ENCODE assay signal across 15 cellular contexts in the genomic region with DNA sequence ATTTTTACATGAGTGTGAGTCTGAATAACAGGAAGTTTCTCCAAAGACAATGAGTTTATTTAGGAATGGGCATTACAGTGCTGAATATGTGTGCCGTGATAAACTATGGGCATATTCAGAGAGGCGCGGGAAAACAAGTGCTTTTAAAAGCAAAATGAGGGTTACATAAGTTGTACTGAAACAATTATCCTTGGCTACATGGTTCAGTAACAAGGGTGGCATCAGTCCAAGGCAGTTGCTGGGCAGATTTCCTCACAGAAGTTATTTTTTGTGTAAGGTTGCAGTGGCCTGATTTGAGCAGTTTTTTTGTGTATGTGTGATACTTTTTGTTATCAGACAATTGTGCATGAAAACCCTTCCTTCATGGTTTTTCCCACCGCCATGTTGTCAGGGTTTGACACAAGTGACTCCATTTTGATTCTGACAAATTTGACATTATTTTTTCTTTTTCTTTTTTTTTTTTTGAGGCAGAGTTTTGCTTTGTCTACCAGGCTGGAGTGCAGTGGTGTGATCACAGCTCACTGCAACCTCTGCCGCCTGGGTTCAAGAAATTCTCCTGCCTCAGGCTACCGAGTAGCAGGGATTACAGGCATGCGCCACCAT. TPM values are rescaled to one million over a fixed set of nuclear protein-coding genes. Genes with fewer than 3 reads are reported as not detected.
DNase-seq lines count a peak whose midpoint lies in the region; ATAC-seq and TF ChIP-seq lines count a peak whose summit lies in the region.
"Had no signal": no experiment of that assay in that cellular context is flagged by ENCODE, and none has a peak within 500 bp of the region (broad histone marks: within the 10 kb centered on the region; RNA-seq: fewer than 3 reads in every experiment).

No MANE protein-coding gene starts in this region.

- H3K27me3 ChIP-seq in adrenal gland: no peaks in the 10 kb centered on the region
- H3K27me3 ChIP-seq: sigmoid colon had no signal

- H3K4me1 ChIP-seq in adrenal gland (replicated peaks in 1 of 2): peaks cover 0 to 13% of the 10 kb centered on the region in 2 donors
- H3K4me1 ChIP-seq: sigmoid colon had no signal

- TF ChIP-seq CTCF in adrenal gland (IDR thresholded peaks at IDR 0.05): no peak
- no peak for TF ChIP-seq CTCF in fibroblast of the aortic adventitia (IDR thresholded peaks at IDR 0.05; ENCODE audit: insufficient read depth, low read length)

- H3K27ac ChIP-seq in adrenal gland: no peak overlapping the region
- H3K27ac ChIP-seq: sigmoid colon had no signal

- no peak for ATAC-seq in HG03565 (IDR thresholded peaks at IDR 0.05; ENCODE audit: unreplicated experiment)
- no peak for ATAC-seq in HG03095 (IDR thresholded peaks at IDR 0.05; ENCODE audit: unreplicated experiment)
- ATAC-seq: activated naive CD4-positive, alpha-beta T cell treated with anti-CD3 and anti-CD28 coated beads, Interleukin-2, amount 50 U/mL, for 72 hours; naive thymus-derived CD4-positive, alpha-beta T cell; PC-3 had no signal

- intact Hi-C loops in adrenal gland (cut with DNase I): no loop called here

- DNase-seq in GM03348 (ENCODE audit: low spot score) (peak; percentile 43), adrenal gland (peak; percentile 68 to 91 (median 80)), fibroblast of the aortic adventitia (ENCODE audit: low read depth) (peak; percentile 80), pons (ENCODE audit: low spot score) (peak; percentile 12), Kasumi-1 (lab: John Stamatoyannopoulos, UW) (no peak)
- no peak for DNase-seq in activated CD8-positive, alpha-beta memory T cell treated with anti-CD3 and anti-CD28 coated beads, Interleukin-2, amount 50 U/mL, for 48 hours
- DNase-seq: H9; MM.1S; naive thymus-derived CD4-positive, alpha-beta T cell; NCI-H345; PC-3; sigmoid colon had no signal

- no peaks in the 10 kb centered on the region for H3K9me3 ChIP-seq in adrenal gland (replicated peaks in 1 of 3)
- H3K9me3 ChIP-seq: sigmoid colon had no signal

- TF ChIP-seq POLR2A in adrenal gland (IDR thresholded peaks at IDR 0.05): no peak

- H3K4me3 ChIP-seq in adrenal gland (no peak overlapping the region), fibroblast of the aortic adventitia (ENCODE audit: low read depth, low read length) (no peak overlapping the region)
- H3K4me3 ChIP-seq: sigmoid colon had no signal

- no peaks in the 10 kb centered on the region for H3K36me3 ChIP-seq in adrenal gland (replicated peaks in 1 of 2)
- H3K36me3 ChIP-seq: sigmoid colon had no signal

- 58 to 65% (median 59%) methylated on average over 7 of the region's 7 CpGs for WGBS in adrenal gland, 4 donors

RNA-seq across cellular contexts. Expression of a gene that starts 22.3 kb away (rescaled TPM):
- 10 to 100 TPM; 15.7 to 46.7 (median 25.9) TPM for total RNA-seq in adrenal gland
- 10 to 100 TPM; 12.9 to 36.3 (median 21.6) TPM for polyA plus RNA-seq in adrenal gland
- 17.6 and 39.4 TPM in 2 replicates for total RNA-seq in fibroblast of the aortic adventitia (ENCODE audit: low replicate concordance)
- polyA plus RNA-seq: naive thymus-derived CD4-positive, alpha-beta T cell had no signal

Comparison
In these comparisons a context has a peak if more than half of its experiments do, and no peak if none do; other contexts are left out.
1. DNase-seq: peak in GM03348 (single experiment), adrenal gland (7 of 7), fibroblast of the aortic adventitia (single experiment) and pons (single experiment); none in activated CD8-positive, alpha-beta memory T cell treated with anti-CD3 and anti-CD28 coated beads, Interleukin-2, amount 50 U/mL, for 48 hours (single experiment) and Kasumi-1 (0 of 2).